ENCODE assay signal across 9 cellular contexts in the genomic region with DNA sequence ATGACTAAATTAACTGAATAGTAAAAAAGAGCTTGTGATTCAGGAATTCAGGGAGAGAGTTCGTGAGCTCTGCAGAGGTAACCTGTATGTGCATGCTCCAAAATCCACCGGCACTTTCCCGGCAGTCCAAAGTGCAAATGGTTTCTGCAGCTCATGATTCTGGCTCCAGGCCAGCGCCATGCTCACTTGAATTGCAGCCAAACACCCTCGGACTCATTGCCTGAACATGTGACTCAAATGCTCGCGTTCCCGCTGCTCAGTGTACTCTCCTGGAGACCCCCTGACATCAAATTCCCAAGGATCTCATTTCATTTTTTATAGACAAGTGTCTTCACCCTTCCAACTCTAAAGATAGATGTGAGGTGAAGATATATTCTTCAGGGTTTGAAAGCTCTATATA. TPM values are rescaled to one million over a fixed set of nuclear protein-coding genes. Genes with fewer than 3 reads are reported as not detected.
DNase-seq lines count a peak whose midpoint lies in the region; ATAC-seq and TF ChIP-seq lines count a peak whose summit lies in the region.
"Had no signal": no experiment of that assay in that cellular context is flagged by ENCODE, and none has a peak within 500 bp of the region (broad histone marks: within the 10 kb centered on the region; RNA-seq: fewer than 3 reads in every experiment).

No MANE protein-coding gene starts in this region.

- H3K4me1 ChIP-seq in mucosa of descending colon (ENCODE audit: low read depth) = peaks cover 36% of the 10 kb centered on the region

- no peaks in the 10 kb centered on the region for H3K9me3 ChIP-seq in mucosa of descending colon
- H3K9me3 ChIP-seq: neutrophil had no signal

- intact Hi-C loops in mucosa of descending colon (cut with DNase I, micrococcal nuclease) = no loop called here

- H3K4me3 ChIP-seq in mucosa of descending colon = no peak overlapping the region

- no peak overlapping the region for H3K27ac ChIP-seq in caudate nucleus (ENCODE audit: low read depth, low read length)
- H3K27ac ChIP-seq: neutrophil had no signal

- DNase-seq in COLO829 (ENCODE audit: low spot score) = peak; percentile 36
- DNase-seq in NCI-H2171 treated with DMSO at 0.1 percent for 48 hours (lab: John Stamatoyannopoulos, UW) = peak; percentile 80
- DNase-seq in caudate nucleus (lab: John Stamatoyannopoulos, UW) = peak in 33 of 61 donors; percentile 5 to 62 (median 16)
- DNase-seq in mucosa of descending colon = peak; percentile 89 to 95 (median 94)
- no peak for DNase-seq in NCI-H1048 (lab: John Stamatoyannopoulos, UW)

- no peak for TF ChIP-seq CTCF in mucosa of descending colon (IDR thresholded peaks at IDR 0.05)

- no peaks in the 10 kb centered on the region for H3K36me3 ChIP-seq in mucosa of descending colon (ENCODE audit: low read depth)
- H3K36me3 ChIP-seq: neutrophil had no signal

- peak; percentile 88 for ATAC-seq in mucosa of descending colon
- no peak for ATAC-seq in GM19455 (IDR thresholded peaks at IDR 0.05; ENCODE audit: unreplicated experiment)
- ATAC-seq in HG03571 (IDR thresholded peaks at IDR 0.05; ENCODE audit: unreplicated experiment) = no peak
- ATAC-seq in HG03520 (IDR thresholded peaks at IDR 0.05; ENCODE audit: unreplicated experiment) = no peak

RNA-seq across cellular contexts. Expression of a gene that starts 44.1 kb away (rescaled TPM):
- total RNA-seq in mucosa of descending colon = 10 to 100 TPM; 45.3 to 82.3 (median 65.5) TPM
